Comparison of ENCODE assay signal across 22 cellular contexts in the genomic region with DNA sequence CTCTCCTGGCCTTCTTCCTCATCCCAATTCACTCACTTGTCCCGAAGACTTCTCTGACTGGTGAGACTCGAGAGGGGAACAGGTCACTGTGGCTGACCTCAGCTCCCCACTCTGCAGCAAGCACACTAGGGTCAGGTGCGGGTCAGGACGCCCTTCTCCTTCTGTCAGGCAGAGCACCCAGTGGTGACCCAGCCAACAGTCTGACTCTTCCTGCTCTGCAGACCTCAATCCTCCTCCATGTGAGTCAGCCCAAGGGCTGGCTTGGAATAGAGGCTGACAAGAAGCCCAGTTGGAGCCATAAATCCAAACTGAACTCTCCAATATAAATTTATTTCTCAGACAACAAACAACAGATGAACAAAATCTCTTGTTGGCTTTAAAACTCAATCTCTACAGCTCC.
DNase-seq lines count a peak whose midpoint lies in the region; FAIRE-seq and TF ChIP-seq lines count a peak whose summit lies in the region.
"Had no signal": no experiment of that assay in that cellular context is flagged by ENCODE, and none has a peak within 500 bp of the region (broad histone marks: within the 10 kb centered on the region; RNA-seq: fewer than 3 reads in every experiment).

No MANE protein-coding gene starts in this region.

- no peak overlapping the region for H3K9ac ChIP-seq in kidney (ENCODE audit: low read length in 2 of 2)
- H3K9ac ChIP-seq: SK-N-SH had no signal

- no peaks in the 10 kb centered on the region for H3K36me3 ChIP-seq in kidney (ENCODE audit: control insufficient read depth in 1 of 2, insufficient read depth in 2 of 2, low read length in 2 of 2)
- no peaks in the 10 kb centered on the region for H3K36me3 ChIP-seq in uterus

- intact Hi-C loops in kidney (cut with DNase I) (no loop called here), uterus (cut with DNase I; ENCODE audit: low total_unique reads) (no loop called here)

- DNase-seq in ELR (ENCODE audit: low read depth): peak; percentile 28
- peak; percentile 4 for DNase-seq in amniotic epithelial cell (ENCODE audit: low read depth)
- DNase-seq in kidney: peak; percentile 84
- DNase-seq in uterus: peak; percentile 22 to 55
- no peak for DNase-seq in NAMALWA (ENCODE audit: low spot score)
- no peak for DNase-seq in activated CD4-positive, alpha-beta T cell treated with anti-CD3 and anti-CD28 coated beads for 4 hours
- DNase-seq in NCI-H1105 (lab: John Stamatoyannopoulos, UW): no peak
- DNase-seq: AML-193, DND-41, GDM1, KBM-7, NCI-H1436, NCI-H2029, NCI-H345, NCI-H524 treated with DMSO at 0.1 percent for 48 hours, RPMI8226, SHP77 treated with DMSO at 0.1 percent for 48 hours, SK-N-SH had no signal

- TF ChIP-seq POLR2A in uterus (IDR thresholded peaks at IDR 0.05): no peak

- H3K4me1 ChIP-seq in kidney (ENCODE audit: control insufficient read depth in 1 of 2, insufficient read depth in 1 of 2, low read depth in 1 of 2, low read length in 2 of 2): no peaks in the 10 kb centered on the region
- no peaks in the 10 kb centered on the region for H3K4me1 ChIP-seq in uterus
- H3K4me1 ChIP-seq: A549 had no signal

- H3K4me3 ChIP-seq in kidney (ENCODE audit: low read length in 2 of 2): no peak overlapping the region
- H3K4me3 ChIP-seq in uterus: no peak overlapping the region
- H3K4me3 ChIP-seq: A549 had no signal

- no peaks in the 10 kb centered on the region for H3K27me3 ChIP-seq in uterus

- H3K27ac ChIP-seq in kidney (ENCODE audit: low read depth in 2 of 2, low read length in 2 of 2) (no peak overlapping the region), uterus (no peak overlapping the region)
- H3K27ac ChIP-seq: A549, C4-2B had no signal

- TF ChIP-seq CTCF in kidney (IDR thresholded peaks at IDR 0.05; ENCODE audit: borderline replicate concordance, extremely low read depth, insufficient read depth) (no peak), uterus (IDR thresholded peaks at IDR 0.05) (no peak)

- H3K9me3 ChIP-seq in kidney (ENCODE audit: control insufficient read depth in 1 of 2, low read length in 2 of 2): peaks cover 0 to 3% of the 10 kb centered on the region in 2 donors
- no peaks in the 10 kb centered on the region for H3K9me3 ChIP-seq in uterus
- H3K9me3 ChIP-seq: A549, SK-N-SH had no signal

- FAIRE-seq in kidney (lab: Jason Lieb, UNC): no peak
- FAIRE-seq: A549, GM12891, HepG2 had no signal

Comparison
In these comparisons a context has a peak if more than half of its experiments do, and no peak if none do; other contexts are left out.
1. DNase-seq: peak in ELR (single experiment), amniotic epithelial cell (single experiment), kidney (single experiment) and uterus (2 of 2); none in NAMALWA (single experiment), activated CD4-positive, alpha-beta T cell treated with anti-CD3 and anti-CD28 coated beads for 4 hours (0 of 2) and NCI-H1105 (single experiment).